ENCODE assay signal across 11 cellular contexts in the genomic region with DNA sequence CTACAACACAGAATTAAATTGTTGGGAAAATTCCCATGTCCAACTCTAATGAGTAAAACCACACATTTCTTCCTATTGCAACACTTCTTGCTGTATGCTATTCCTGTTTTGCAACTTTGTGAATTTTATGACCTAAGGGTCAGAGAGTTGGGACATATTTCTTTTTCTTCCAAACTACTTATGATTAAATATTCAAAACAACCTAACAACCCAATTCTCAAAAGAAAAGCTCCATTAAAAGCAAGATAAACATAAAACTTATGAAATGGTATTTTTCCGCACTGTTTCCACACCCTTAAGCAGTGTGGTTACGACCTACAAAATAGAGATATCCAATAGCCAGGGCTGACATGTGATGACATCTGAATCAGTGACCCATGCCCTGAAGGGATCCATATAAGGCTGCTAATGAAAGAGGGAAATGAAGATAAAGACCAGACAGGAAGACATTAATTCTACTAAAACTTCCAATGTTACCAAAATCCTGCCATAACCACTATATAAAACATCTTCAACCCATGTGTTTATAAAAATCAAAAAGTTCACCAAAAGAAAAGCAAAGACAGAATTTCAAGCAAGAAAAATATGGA. TPM values are rescaled to one million over a fixed set of nuclear protein-coding genes. Genes with fewer than 3 reads are reported as not detected.
DNase-seq lines count a peak whose midpoint lies in the region; ATAC-seq and TF ChIP-seq lines count a peak whose summit lies in the region.
"Had no signal": no experiment of that assay in that cellular context is flagged by ENCODE, and none has a peak within 500 bp of the region (broad histone marks: within the 10 kb centered on the region; RNA-seq: fewer than 3 reads in every experiment).

No MANE protein-coding gene starts in this region.

- TF ChIP-seq RAD21 in HCT116 (IDR thresholded peaks at IDR 0.05; ENCODE audit: low read depth): no peak

- no TSS peak for BruUV-seq in HCT116 (replicated peaks; lab: Mats Ljungman, UMichigan)

- intact Hi-C loops in HCT116 (cut with micrococcal nuclease): no loop called here
- intact Hi-C loops in Right ventricle myocardium superior (cut with DNase I): no loop called here

- H3K79me2 ChIP-seq in HCT116 (ENCODE audit: insufficient read depth, low read length): peaks cover 5% of the 10 kb centered on the region; the same call in 1 of the 2 replicates

- POLR2A ChIA-PET in HCT116 (lab: Charles Lee): no interaction called here

- H3K9ac ChIP-seq in HCT116 (ENCODE audit: low read length) (no peak overlapping the region), SK-N-MC (ENCODE audit: insufficient read length) (no peak overlapping the region), skeletal muscle tissue (ENCODE audit: low read depth in 1 of 3, low read length in 3 of 3) (no peak overlapping the region)

- H3K9me3 ChIP-seq in HCT116 (ENCODE audit: control insufficient read depth in 1 of 2, insufficient read depth in 1 of 2, low read depth in 1 of 2, low read length in 2 of 2) (no peaks in the 10 kb centered on the region), SK-N-MC (ENCODE audit: low read depth, low read length) (no peaks in the 10 kb centered on the region), skeletal muscle tissue (ENCODE audit: control insufficient read depth in 3 of 3, low read length in 3 of 3) (no peaks in the 10 kb centered on the region)

- no peak for TF ChIP-seq POLR2A in HCT116 (IDR thresholded peaks at IDR 0.05; ENCODE audit: borderline replicate concordance, extremely low read depth, insufficient read depth, insufficient read length)

- no peak for TF ChIP-seq CTCF in HCT116 (IDR thresholded peaks at IDR 0.05 in 2 of 3, conservative IDR thresholded peaks at IDR 0.05 in 1 of 3; ENCODE audit: borderline replicate concordance in 1 of 3, insufficient read depth in 1 of 3, low read depth in 2 of 3, low read length in 2 of 3)

- ATAC-seq in HCT116 (no peak), Right ventricle myocardium superior (ENCODE audit: poor library complexity) (peak; percentile 86)

- H3K4me1 ChIP-seq in HCT116 (ENCODE audit: control insufficient read depth in 1 of 2, insufficient read depth in 2 of 2, low read length in 2 of 2): peaks cover 0 to 8% of the 10 kb centered on the region in 2 experiments; a peak in 1 of 4 replicates
- no peaks in the 10 kb centered on the region for H3K4me1 ChIP-seq in skeletal muscle tissue (ENCODE audit: control insufficient read depth in 3 of 3, insufficient read depth in 3 of 3, low read length in 3 of 3)

- no peak overlapping the region for H3K27ac ChIP-seq in HCT116 (ENCODE audit: low read depth, low read length)
- H3K27ac ChIP-seq in SK-N-MC: no peak overlapping the region; the same call in 1 of the 2 replicates
- H3K27ac ChIP-seq in skeletal muscle tissue (ENCODE audit: low read depth, low read length): peak overlapping the region; percentile 33

- CTCF ChIA-PET in HCT116 (lab: Charles Lee): no interaction called here

- no peaks in the 10 kb centered on the region for H3K36me3 ChIP-seq in HCT116 (ENCODE audit: control insufficient read depth in 1 of 2, insufficient read depth in 2 of 2, low read length in 2 of 2)
- H3K36me3 ChIP-seq in SK-N-MC (ENCODE audit: insufficient read depth, low read length): peaks cover 21% of the 10 kb centered on the region
- H3K36me3 ChIP-seq in skeletal muscle tissue (ENCODE audit: control insufficient read depth in 3 of 3, insufficient read depth in 3 of 3, low read length in 3 of 3): peaks cover 0 to 2% (median 0%) of the 10 kb centered on the region in 3 donors

- H2AFZ ChIP-seq in HCT116 (ENCODE audit: low read depth, low read length, poor library complexity, severe bottlenecking): no peak overlapping the region

- RAD21 ChIA-PET in HCT116 (lab: Charles Lee; ENCODE audit: low non-redundant PET in 1 of 2, low total read pairs in 2 of 2, uncharacterized antibody in 2 of 2, unreplicated experiment in 2 of 2): no interaction called here

- no peaks in the 10 kb centered on the region for H3K9me2 ChIP-seq in HCT116 (ENCODE audit: insufficient read depth)

- H3K27me3 ChIP-seq in HCT116 (ENCODE audit: insufficient read depth, low read length) (no peaks in the 10 kb centered on the region), skeletal muscle tissue (ENCODE audit: control insufficient read depth in 3 of 3, insufficient read depth in 3 of 3, low read length in 3 of 3) (no peaks in the 10 kb centered on the region)

- DNase-seq in HCT116 (ENCODE audit: low read depth, low spot score) (no peak), SK-N-MC (ENCODE audit: low read depth, low spot score) (peak; percentile 40), Right ventricle myocardium superior (no peak), NCI-H187 treated with DMSO at 0.1 percent for 48 hours (lab: John Stamatoyannopoulos, UW) (no peak), globus pallidus (ENCODE audit: low spot score) (no peak), NAMALWA (ENCODE audit: low spot score) (no peak)
- no peak for DNase-seq in activated naive CD4-positive, alpha-beta T cell treated with Interleukin-2 at 50 U/mL for 16 hours
- DNase-seq: activated B cell treated with CpG ODN at 0.5 μM for 24 hours, DMS79, naive B cell had no signal

- no peak overlapping the region for H3K4me3 ChIP-seq in HCT116 (replicated peaks in 1 of 2; ENCODE audit: low read depth in 1 of 2, low read length in 2 of 2)
- H3K4me3 ChIP-seq in SK-N-MC: no peak overlapping the region
- no peak overlapping the region for H3K4me3 ChIP-seq in skeletal muscle tissue (ENCODE audit: low read length in 3 of 3)

- H4K20me1 ChIP-seq in HCT116 (ENCODE audit: insufficient read depth): no peaks in the 10 kb centered on the region

- no peak overlapping the region for H3K4me2 ChIP-seq in HCT116 (ENCODE audit: low read length)

TF ChIP-seq in HCT116, 20 proteins besides CTCF, POLR2A, EP300 and RAD21:
- TF ChIP-seq POLR2AphosphoS5 (IDR thresholded peaks at IDR 0.05; ENCODE audit: low read depth, low read length): no peak
- 0 out of 2 replicates have a peak, but pooled peaks have one; percentile 21 for TF ChIP-seq SRF (IDR thresholded peaks at IDR 0.05; ENCODE audit: low read depth)
- no peak for TF ChIP-seq CBX3 (IDR thresholded peaks at IDR 0.05; ENCODE audit: low read depth)
- no peak for TF ChIP-seq MAX (IDR thresholded peaks at IDR 0.05)
- peak; percentile 92 for TF ChIP-seq CEBPB (IDR thresholded peaks at IDR 0.05; ENCODE audit: low read depth)

RNA-seq across cellular contexts. Expression of gene DMXL2, which starts 45.6 kb away (rescaled TPM):
- total RNA-seq in HCT116 (2021; ENCODE audit: unreplicated experiment): 21.5 TPM
- 11.8 and 13.3 TPM in 2 replicates for polyA plus RNA-seq in HCT116 (2012)
- 6.5 TPM for total RNA-seq in Right ventricle myocardium superior
- total RNA-seq in skeletal muscle tissue: 20.9 TPM
